In genomic region chr9:128723866-128724743, GRCh38 we compare ENCODE assay signal across 8 cellular contexts. TPM values are rescaled to one million over a fixed set of nuclear protein-coding genes. Genes with fewer than 3 reads are reported as not detected.
A peak's percentile ranks its signal among the peaks of the same experiment; 100 is the strongest.
DNase-seq lines count a peak whose midpoint lies in the region; ATAC-seq, FAIRE-seq and TF ChIP-seq lines count a peak whose summit lies in the region.

TSS of gene ZDHHC12 (minus strand) at chr9:128724127. CDS start at chr9:128724093, 34 bp downstream.

- peak; percentile 39 for FAIRE-seq in TTC549 (lab: Jason Lieb, UNC)

- intact Hi-C loops in body of pancreas (cut with DNase I) (no loop called here), sigmoid colon (cut with DNase I) (loop anchor here (2.0 kb wide), 1 partner anchor 47 kb away; the partner anchor contains the start of gene ZER1)

- DNase-seq in NCI-H2107 treated with DMSO at 0.1 percent for 48 hours (lab: John Stamatoyannopoulos, UW; ENCODE audit: unreplicated experiment) (peak; percentile 88), body of pancreas (peak; percentile 99 to 100 (median 100)), iPS DF 4.7 (ENCODE audit: extremely low read depth, low spot score) (peak; percentile 76), sigmoid colon (peak; percentile 98)

- H3K27me3 ChIP-seq in body of pancreas (no peaks in the 10 kb centered on the region), sigmoid colon (no peaks in the 10 kb centered on the region)

- no peak for TF ChIP-seq EP300 in sigmoid colon (IDR thresholded peaks at IDR 0.05)

- H3K36me3 ChIP-seq in body of pancreas (replicated peaks in 1 of 2; ENCODE audit: insufficient read depth in 1 of 2, low read depth in 2 of 2) (no peaks in the 10 kb centered on the region), sigmoid colon (peaks cover 0 to 6% (median 0%) of the 10 kb centered on the region in 4 donors)

- H3K4me3 ChIP-seq in body of pancreas (peak within 1 kb of the TSS; percentile 33 to 92), sigmoid colon (peak within 1 kb of the TSS; percentile 40 to 74 (median 64))

- H3K27ac ChIP-seq in 22Rv1 (peak within 1 kb of the TSS; percentile 94), body of pancreas (peak within 1 kb of the TSS; percentile 47 to 86 (median 70)), sigmoid colon (peak within 1 kb of the TSS; percentile 77 to 86 (median 82))

- H3K9me3 ChIP-seq in body of pancreas, result no peaks in the 10 kb centered on the region
- H3K9me3 ChIP-seq in sigmoid colon, result no peaks in the 10 kb centered on the region

- TF ChIP-seq POLR2A in body of pancreas (IDR thresholded peaks at IDR 0.05), result peak; percentile 68 to 92 (median 89)
- TF ChIP-seq POLR2A in sigmoid colon (IDR thresholded peaks at IDR 0.05), result peak; percentile 37 to 92

- H3K4me1 ChIP-seq in body of pancreas (peaks cover 20% of the 10 kb centered on the region), sigmoid colon (peaks cover 0 to 16% (median 10%) of the 10 kb centered on the region in 4 donors)

- ATAC-seq in GM18520 (IDR thresholded peaks at IDR 0.05; ENCODE audit: unreplicated experiment) (peak; percentile 95), HG03064 (IDR thresholded peaks at IDR 0.05; ENCODE audit: low read depth, unreplicated experiment) (peak; percentile 90), body of pancreas (peak; percentile 98)

- no peak for TF ChIP-seq CTCF in 22Rv1 (IDR thresholded peaks at IDR 0.05)
- TF ChIP-seq CTCF in body of pancreas (IDR thresholded peaks at IDR 0.05), result no peak
- no peak for TF ChIP-seq CTCF in sigmoid colon (IDR thresholded peaks at IDR 0.05)

- WGBS in body of pancreas, 2 donors, result 1 to 7% methylated on average over 12 to 67 of the region's 68 CpGs
- WGBS in sigmoid colon, 2 donors, result 1% methylated on average over 68 of the region's 68 CpGs

RNA-seq across cellular contexts. Expression of gene ZDHHC12, which starts in this region (rescaled TPM):
- total RNA-seq in body of pancreas, result 10 to 100 TPM; 21.1 to 64.9 TPM
- total RNA-seq in sigmoid colon, result 10 to 100 TPM; 13.3 to 46.2 (median 15.3) TPM
- polyA plus RNA-seq in sigmoid colon, result 100 to 1,000 TPM in 1 of 3 donors, 10 to 100 TPM in 2; 72.6 to 123 (median 73.9) TPM

Comparison
In these comparisons a context has a peak if more than half of its experiments do, and no peak if none do; other contexts are left out.
1. Peak in every context shown above with its lines: DNase-seq, ATAC-seq, H3K4me3 ChIP-seq and H3K27ac ChIP-seq.